Comparison of ENCODE assay signal across 30 cellular contexts in genomic region chr4:57034571-57034970, GRCh38.
"Had no signal": no experiment of that assay in that cellular context is flagged by ENCODE, and none has a peak within 500 bp of the region (broad histone marks: within the 10 kb centered on the region; RNA-seq: fewer than 3 reads in every experiment).

No MANE protein-coding gene starts in this region.

- H3K27ac Mint-ChIP-seq: dendritic cell treated with granulocyte-macrophage colony-stimulating factor and Interleukin-4, amounts not matched to agents 40 ng/mL and 50 ng/mL, for 4 days; endodermal cell; naive thymus-derived CD4-positive, alpha-beta T cell; nephron; neural progenitor cell; progenitor cell of endocrine pancreas; stimulated activated naive CD8-positive, alpha-beta T cell treated with anti-CD3 and anti-CD28 coated beads, Interleukin-15, amount 100 ng/mL, for 72 hours; type B pancreatic cell had no signal

- H3K27me3 Mint-ChIP-seq: dendritic cell treated with granulocyte-macrophage colony-stimulating factor and Interleukin-4, amounts not matched to agents 40 ng/mL and 50 ng/mL, for 4 days; type B pancreatic cell had no signal

- DNase-seq: cerebellar nuclear complex; effector CD8-positive, alpha-beta T cell; endodermal cell; foreskin keratinocyte; heart left ventricle; kidney; mesendoderm; midbrain; naive thymus-derived CD4-positive, alpha-beta T cell; occipital lobe; stimulated activated CD4-positive, alpha-beta T cell treated with anti-CD3 and anti-CD28 coated beads, Interleukin-15, amount 100 ng/mL, for 24 hours; stimulated activated CD4-positive, alpha-beta T cell treated with anti-CD3 and anti-CD28 coated beads, Interleukin-4, amount 100 ng/mL, for 1 hour; stimulated activated CD8-positive, alpha-beta memory T cell treated with anti-CD3 and anti-CD28 coated beads, Interleukin-4, amount 100 ng/mL, for 48 hours; stimulated activated naive CD4-positive, alpha-beta T cell; stimulated activated naive CD8-positive, alpha-beta T cell treated with anti-CD3 and anti-CD28 coated beads, Interleukin-15, amount 100 ng/mL, for 72 hours; thyroid gland had no signal

- H3K9ac ChIP-seq: neural progenitor cell, parathyroid adenoma had no signal

- H3K4me3 ChIP-seq: gastroesophageal sphincter, heart left ventricle, hepatocyte, neural progenitor cell, suprapubic skin, thyroid gland had no signal

- H3K27ac ChIP-seq: epithelial cell of prostate, foreskin keratinocyte, gastroesophageal sphincter, hepatocyte, neural progenitor cell, parathyroid adenoma, suprapubic skin, thyroid gland had no signal

- H3K9me3 ChIP-seq: gastroesophageal sphincter, heart left ventricle, suprapubic skin, thyroid gland had no signal

- H3K27me3 ChIP-seq: foreskin keratinocyte, gastroesophageal sphincter, heart left ventricle, hepatocyte, neural progenitor cell, suprapubic skin, thyroid gland had no signal

- H2AFZ ChIP-seq: hepatocyte, neural progenitor cell, parathyroid adenoma had no signal

- H3K4me1 Mint-ChIP-seq: naive thymus-derived CD4-positive, alpha-beta T cell; stimulated activated naive CD8-positive, alpha-beta T cell treated with anti-CD3 and anti-CD28 coated beads, Interleukin-15, amount 100 ng/mL, for 72 hours had no signal

- H3K4me1 ChIP-seq: parathyroid adenoma had no signal

- FAIRE-seq: colon had no signal

- H3K79me2 ChIP-seq: hepatocyte, parathyroid adenoma had no signal

- H3K4me2 ChIP-seq: hepatocyte, neural progenitor cell had no signal

- H3K9me3 Mint-ChIP-seq: dendritic cell treated with granulocyte-macrophage colony-stimulating factor and Interleukin-4, amounts not matched to agents 40 ng/mL and 50 ng/mL, for 4 days; endodermal cell; naive thymus-derived CD4-positive, alpha-beta T cell; nephron; neural progenitor cell; stimulated activated naive CD8-positive, alpha-beta T cell treated with anti-CD3 and anti-CD28 coated beads, Interleukin-15, amount 100 ng/mL, for 72 hours; type B pancreatic cell had no signal

- ATAC-seq: esophagus mucosa; foreskin keratinocyte; gastroesophageal sphincter; heart left ventricle; left lobe of liver; naive thymus-derived CD4-positive, alpha-beta T cell; sciatic nerve; stimulated activated naive CD8-positive, alpha-beta T cell treated with anti-CD3 and anti-CD28 coated beads, Interleukin-15, amount 100 ng/mL, for 72 hours had no signal

- H3K4me3 Mint-ChIP-seq: dendritic cell treated with granulocyte-macrophage colony-stimulating factor and Interleukin-4, amounts not matched to agents 40 ng/mL and 50 ng/mL, for 4 days; endodermal cell; naive thymus-derived CD4-positive, alpha-beta T cell; nephron; neural progenitor cell; stimulated activated naive CD8-positive, alpha-beta T cell treated with anti-CD3 and anti-CD28 coated beads, Interleukin-15, amount 100 ng/mL, for 72 hours; type B pancreatic cell had no signal
